ENCODE assay signal across 8 cellular contexts in the genomic region with DNA sequence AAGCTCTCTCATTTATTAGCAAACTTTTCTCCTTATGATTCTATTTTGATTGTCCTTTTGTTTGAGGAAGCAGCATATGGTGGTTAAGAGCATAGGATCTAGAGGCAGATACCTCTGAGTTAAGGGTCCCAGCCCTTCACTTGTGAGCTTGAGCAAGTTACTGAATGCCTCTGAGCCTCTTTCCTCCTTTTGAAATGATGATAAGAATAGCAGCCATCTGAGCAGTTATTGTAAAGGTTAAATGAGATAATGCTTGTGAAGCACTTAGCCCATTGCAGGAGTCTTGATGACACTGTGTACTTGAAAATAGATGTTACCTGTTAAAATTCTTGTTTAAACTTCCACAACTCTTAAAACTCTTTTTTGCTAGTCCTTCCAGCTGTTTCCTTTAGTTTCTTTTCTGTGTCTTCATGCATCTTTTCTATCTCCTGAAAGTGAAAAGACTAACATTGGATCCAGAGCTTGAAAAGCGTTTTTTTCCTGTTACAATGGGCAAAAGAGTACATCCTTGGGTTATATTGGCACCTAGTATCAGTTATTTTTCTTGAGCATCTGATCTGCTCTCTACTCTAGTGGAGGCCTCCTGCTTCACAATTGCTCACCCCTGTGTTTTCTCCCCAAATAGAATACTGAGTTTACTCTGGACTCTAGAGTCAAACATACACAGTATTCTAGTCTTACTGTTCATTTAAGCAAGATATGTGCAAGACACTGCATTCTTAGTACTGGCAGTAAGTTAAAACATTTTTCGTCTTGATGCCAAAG. TPM values are rescaled to one million over a fixed set of nuclear protein-coding genes. Genes with fewer than 3 reads are reported as not detected.
DNase-seq lines count a peak whose midpoint lies in the region; ATAC-seq, FAIRE-seq and TF ChIP-seq lines count a peak whose summit lies in the region.

No MANE protein-coding gene starts in this region.

- no peaks in the 10 kb centered on the region for H3K27me3 ChIP-seq in GM06990 (replicated peaks; ENCODE audit: control insufficient read depth, insufficient read depth, low read length)
- H3K27me3 ChIP-seq in NT2/D1 (ENCODE audit: insufficient read depth, insufficient read length): no peaks in the 10 kb centered on the region
- H3K27me3 ChIP-seq in H1 (replicated peaks in 1 of 4; ENCODE audit: control insufficient read depth in 3 of 4, extremely low read depth in 1 of 4, insufficient read depth in 3 of 4, low read length in 3 of 4): no peaks in the 10 kb centered on the region
- no peaks in the 10 kb centered on the region for H3K27me3 ChIP-seq in ovary
- H3K27me3 ChIP-seq in uterus: no peaks in the 10 kb centered on the region

- H3K9ac ChIP-seq in NT2/D1 (ENCODE audit: insufficient read length, low read depth) (no peak overlapping the region), H1 (replicated peaks in 1 of 4; ENCODE audit: extremely low read depth in 1 of 4, low read depth in 3 of 4, low read length in 3 of 4) (peak overlapping the region in 2 of 4 experiments; percentile 6 to 10; a peak in 2 of 7 replicates)

- H2BK20ac ChIP-seq in H1 (ENCODE audit: low read length): no peak overlapping the region; the same call in 1 of the 2 replicates

- H3K18ac ChIP-seq in H1 (ENCODE audit: extremely low read depth, low read length): no peak overlapping the region

- H4K20me1 ChIP-seq in H1 (replicated peaks in 1 of 2; ENCODE audit: control insufficient read depth in 1 of 2, insufficient read depth in 2 of 2, low read length in 2 of 2): peaks cover 15 to 24% of the 10 kb centered on the region in 2 experiments

- H4K91ac ChIP-seq in H1 (replicated peaks; ENCODE audit: insufficient read length, low read length): no peak overlapping the region

- H3K4ac ChIP-seq in H1 (replicated peaks; ENCODE audit: insufficient read length, low read depth, low read length): no peak overlapping the region

- no peak overlapping the region for H3K23ac ChIP-seq in H1 (ENCODE audit: insufficient read length)

- peaks cover 5% of the 10 kb centered on the region for H3K23me2 ChIP-seq in H1 (ENCODE audit: low read depth, low read length)

- 48% methylated on average over 2 of the region's 2 CpGs; no CpG with 5 or more reads in 1 of the 2 experiments for WGBS in H1 (ENCODE audit: extremely low coverage in 1 of 2, insufficient coverage in 1 of 2, insufficient read length in 1 of 2, insufficient replicate concordance in 2 of 2, low coverage in 1 of 2, low lambda C conversion rate in 2 of 2, missing lambda C conversion rate in 1 of 2), 2 experiments
- WGBS in ovary, 3 donors: 30 to 64% (median 40%) methylated on average over 2 of the region's 2 CpGs

- no peak overlapping the region for H4K8ac ChIP-seq in H1 (ENCODE audit: extremely low read depth, insufficient read depth, low read length)

- POLR2A ChIA-PET in H1 (lab: Charles Lee; ENCODE audit: partially characterized antibody): interaction anchor here (0.6 to 1.6 kb wide), 7 partner anchors 8 to 59 kb away, joined by 3 to 5 read pairs (median 4); no protein-coding TSS in a partner anchor

- TF ChIP-seq CTCF in GM06990 (IDR thresholded peaks at IDR 0.05; ENCODE audit: insufficient read depth, low read length, poor library complexity, severe bottlenecking) (no peak), H1 (IDR thresholded peaks at IDR 0.05; ENCODE audit: control extremely low read depth in 1 of 3, insufficient read depth in 1 of 3, low read depth in 1 of 3, low read length in 3 of 3) (no peak), ovary (IDR thresholded peaks at IDR 0.05) (no peak), uterus (IDR thresholded peaks at IDR 0.05) (no peak)

- intact Hi-C loops in ovary (cut with DNase I): loop anchor here in 1 of 4 donors (10.0 kb wide), 1 partner anchor 224 kb away; no protein-coding TSS in a partner anchor
- intact Hi-C loops in uterus (cut with DNase I; ENCODE audit: low total_unique reads): no loop called here

- H3K4me1 ChIP-seq in NT2/D1 (ENCODE audit: insufficient read depth, insufficient read length) (no peaks in the 10 kb centered on the region), H1 (replicated peaks in 1 of 4; ENCODE audit: control insufficient read depth in 3 of 4, insufficient read depth in 4 of 4, low read length in 3 of 4) (peaks cover 0 to 6% (median 1%) of the 10 kb centered on the region in 4 experiments; a peak in 4 of 7 replicates), ovary (ENCODE audit: insufficient read depth) (peaks cover 6% of the 10 kb centered on the region), uterus (peaks cover 0 to 3% of the 10 kb centered on the region in 2 donors)

- ATAC-seq in HG03280 (IDR thresholded peaks at IDR 0.05; ENCODE audit: unreplicated experiment) (no peak), HG03571 (IDR thresholded peaks at IDR 0.05; ENCODE audit: unreplicated experiment) (no peak)
- ATAC-seq in activated CD4-positive, CD25-positive, alpha-beta regulatory T cell treated with anti-CD3 and anti-CD28 coated beads, Interleukin-2, amount 50 U/mL, for 24 hours: no peak

- H2BK5ac ChIP-seq in H1 (ENCODE audit: low read depth, low read length): no peak overlapping the region

- no peak overlapping the region for H2AFZ ChIP-seq in H1 (ENCODE audit: low read length)

- TF ChIP-seq EP300 in H1 (IDR thresholded peaks at IDR 0.05; ENCODE audit: borderline replicate concordance in 1 of 2, low read depth in 2 of 2, low read length in 2 of 2) (no peak), ovary (IDR thresholded peaks at IDR 0.05) (no peak)

- H3K27ac ChIP-seq in H1 (ENCODE audit: low read depth, low read length): no peak overlapping the region
- no peak overlapping the region for H3K27ac ChIP-seq in ovary
- no peak overlapping the region for H3K27ac ChIP-seq in uterus

- H2BK12ac ChIP-seq in H1 (ENCODE audit: low read depth, low read length): no peak overlapping the region

- H2BK15ac ChIP-seq in H1 (ENCODE audit: low read length): no peak overlapping the region

- H3K4me3 ChIP-seq in GM06990 (replicated peaks; ENCODE audit: low read depth, low read length): peak overlapping the region; percentile 81
- H3K4me3 ChIP-seq in NT2/D1 (ENCODE audit: insufficient read length, low read depth): peak overlapping the region; percentile 84
- peak overlapping the region; percentile 96 to 100 (median 98); a peak in 7 of 8 replicates for H3K4me3 ChIP-seq in H1 (ENCODE audit: extremely low read depth in 1 of 4, insufficient read depth in 2 of 4, low read depth in 3 of 4, low read length in 4 of 4)
- peak overlapping the region; percentile 8 for H3K4me3 ChIP-seq in ovary
- H3K4me3 ChIP-seq in uterus: no peak overlapping the region

- no peak for TF ChIP-seq POLR2A in H1 (IDR thresholded peaks at IDR 0.05; ENCODE audit: control extremely low read depth in 1 of 2, low read depth in 2 of 2, low read length in 2 of 2)
- no peak for TF ChIP-seq POLR2A in ovary (IDR thresholded peaks at IDR 0.05)
- no peak for TF ChIP-seq POLR2A in uterus (IDR thresholded peaks at IDR 0.05)

- H2BK120ac ChIP-seq in H1 (replicated peaks; ENCODE audit: low read depth, low read length): no peak overlapping the region

- no peak for FAIRE-seq in H1 (lab: Jason Lieb, UNC)

- H3K9me3 ChIP-seq in NT2/D1 (ENCODE audit: insufficient read depth, low read length) (no peaks in the 10 kb centered on the region), H1 (ENCODE audit: insufficient read depth in 2 of 2, low read depth in 1 of 2, low read length in 1 of 2) (no peaks in the 10 kb centered on the region), ovary (no peaks in the 10 kb centered on the region), uterus (no peaks in the 10 kb centered on the region)

- H4K5ac ChIP-seq in H1 (ENCODE audit: insufficient read length, low read depth, low read length): no peak overlapping the region

- no peak overlapping the region for H2AK5ac ChIP-seq in H1 (ENCODE audit: low read depth, low read length)

- H3K14ac ChIP-seq in H1 (ENCODE audit: insufficient read length): no peak overlapping the region

- no peaks in the 10 kb centered on the region for H3K79me1 ChIP-seq in H1 (ENCODE audit: low read depth, low read length)

- no peaks in the 10 kb centered on the region for H3K36me3 ChIP-seq in GM06990 (ENCODE audit: control insufficient read depth, insufficient read depth, low read length)
- no peaks in the 10 kb centered on the region for H3K36me3 ChIP-seq in NT2/D1 (ENCODE audit: insufficient read depth, insufficient read length, low read length)
- no peaks in the 10 kb centered on the region for H3K36me3 ChIP-seq in H1 (ENCODE audit: control insufficient read depth in 2 of 4, insufficient read depth in 4 of 4, low read length in 3 of 4)
- H3K36me3 ChIP-seq in ovary: no peaks in the 10 kb centered on the region
- no peaks in the 10 kb centered on the region for H3K36me3 ChIP-seq in uterus

- H3K4me2 ChIP-seq in H1 (ENCODE audit: insufficient read depth in 1 of 2, low read depth in 2 of 2, low read length in 2 of 2): peak overlapping the region; percentile 64 to 69

- H3K79me2 ChIP-seq in H1 (ENCODE audit: control insufficient read depth in 1 of 2, insufficient read depth in 2 of 2, low read length in 2 of 2): peaks cover 56 to 76% of the 10 kb centered on the region in 2 experiments

- DNase-seq in GM06990 (ENCODE audit: extremely low read depth, insufficient read length): no peak
- no peak for DNase-seq in NT2/D1 (ENCODE audit: low read depth, low spot score)
- DNase-seq in H1 (ENCODE audit: low read depth in 1 of 2, low spot score in 2 of 2): no peak
- DNase-seq in ovary: no peak
- no peak for DNase-seq in uterus

- no peak overlapping the region for H3K56ac ChIP-seq in H1 (replicated peaks; ENCODE audit: insufficient read length, low read depth, low read length)

- TF ChIP-seq RAD21 in H1 (IDR thresholded peaks at IDR 0.05 in 1 of 2, conservative IDR thresholded peaks at IDR 0.05 in 1 of 2; ENCODE audit: low read depth in 2 of 2, low read length in 2 of 2): no peak

- CTCF ChIA-PET in H1 (lab: Charles Lee; ENCODE audit: partially characterized antibody): interaction anchor here (0.6 to 1.6 kb wide), 7 partner anchors 12 to 237 kb away, joined by 3 to 5 read pairs (median 3); no protein-coding TSS in a partner anchor

TF ChIP-seq in H1, 55 proteins besides CTCF, POLR2A, EP300 and RAD21 (continues in another document):
- TF ChIP-seq MAFK (IDR thresholded peaks at IDR 0.05; ENCODE audit: low read depth, low read length) (no peak), TCF12 (IDR thresholded peaks at IDR 0.05; ENCODE audit: low read depth, low read length) (no peak), BCL11A (IDR thresholded peaks at IDR 0.05; ENCODE audit: low read depth in 2 of 2, low read length in 2 of 2) (no peak)

RNA-seq across cellular contexts. Expression of gene HIF1A, which starts 3.1 kb away (rescaled TPM):
- total RNA-seq in H1 (2021; fragmentation: NEBNext Ultra II Directional; extraction: Animal tissue kit (Norgen Biotek cat#: 25700)): 175 and 178 TPM in 2 replicates
- polyA plus RNA-seq in H1 (2011; rRNA removed) (37.1 and 54.8 TPM in 2 replicates), ovary (100 to 1,000 TPM in 1 of 2 donors, 10 to 100 TPM in 1; 41.6 to 165 TPM)
- 75.8 TPM for polyA plus RNA-seq in H1 (2011; cell fraction: cytosol; rRNA removed)
- 47.4 TPM for polyA plus RNA-seq in H1 (2011; cell fraction: nucleus; rRNA removed)
- 83.9 to 146 TPM (median 111 TPM) in 4 replicates for polyA plus RNA-seq in H1 (2012, experiment 1 of 2)
- 6.1 TPM for polyA plus RNA-seq in H1 (2012, experiment 2 of 2)
- 162 TPM for polyA plus RNA-seq in H1 (2013, experiment 1 of 2)
- 156 TPM for polyA plus RNA-seq in H1 (2013, experiment 2 of 2)
- polyA minus RNA-seq in H1 (2011; rRNA and poly(A)+ RNA removed): 95.9 and 172 TPM in 2 replicates
- polyA minus RNA-seq in H1 (2011; cell fraction: cytosol; rRNA and poly(A)+ RNA removed): 145 TPM
- 149 TPM for polyA minus RNA-seq in H1 (2011; cell fraction: nucleus; rRNA and poly(A)+ RNA removed)
- total RNA-seq in ovary (100 to 1,000 TPM in 4 of 7 donors, 10 to 100 TPM in 3; 85.1 to 204 (median 116) TPM), uterus (100 to 1,000 TPM in 2 of 4 donors, 10 to 100 TPM in 2; 50.0 to 137 (median 83.0) TPM)

Comparison
In these comparisons a context has a peak if more than half of its experiments do, and no peak if none do; other contexts are left out.
1. H3K4me3 ChIP-seq: peak in GM06990 (single experiment), NT2/D1 (single experiment), H1 (4 of 4) and ovary (single experiment); none in uterus (0 of 2).